ENCODE assay signal across 17 cellular contexts in the genomic region with DNA sequence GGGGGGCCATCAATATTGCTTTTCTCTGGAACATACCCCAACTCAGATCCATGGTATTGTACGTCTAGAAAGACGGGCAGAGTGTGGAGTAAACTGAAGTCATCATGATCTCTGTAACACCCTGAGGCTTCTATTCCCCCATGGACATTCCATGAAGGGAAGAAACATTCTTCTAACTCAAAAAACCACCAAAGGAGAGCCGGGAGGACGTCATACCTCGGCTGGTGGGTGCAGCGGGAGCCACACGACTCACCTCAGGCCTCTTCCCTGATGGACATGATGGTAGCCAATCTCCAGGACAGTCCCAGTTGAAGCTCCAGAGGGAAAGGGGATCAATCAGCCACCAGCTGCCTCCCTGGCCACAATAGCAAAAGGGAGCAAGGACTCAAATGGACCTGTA.
"Had no signal": no experiment of that assay in that cellular context is flagged by ENCODE, and none has a peak within 500 bp of the region (broad histone marks: within the 10 kb centered on the region; RNA-seq: fewer than 3 reads in every experiment).

No MANE protein-coding gene starts in this region.

- H3K9me3 ChIP-seq: esophagus squamous epithelium, gastroesophageal sphincter, lower lobe of right lung, pancreas had no signal

- H3K4me1 Mint-ChIP-seq: central memory CD8-positive, alpha-beta T cell; memory B cell; naive thymus-derived CD4-positive, alpha-beta T cell had no signal

- H3K27ac Mint-ChIP-seq: dendritic cell treated with granulocyte-macrophage colony-stimulating factor and Interleukin-4, amounts not matched to agents 40 ng/mL and 50 ng/mL, for 4 days; effector memory CD8-positive, alpha-beta T cell; memory B cell; naive thymus-derived CD4-positive, alpha-beta T cell; progenitor cell of endocrine pancreas; type B pancreatic cell had no signal

- H3K27me3 ChIP-seq: esophagus squamous epithelium, gastroesophageal sphincter, pancreas had no signal

- H3K4me3 ChIP-seq: esophagus squamous epithelium, gastroesophageal sphincter, left ventricle myocardium inferior, lower lobe of right lung, pancreas had no signal

- H3K36me3 Mint-ChIP-seq: memory B cell; naive thymus-derived CD4-positive, alpha-beta T cell had no signal

- DNase-seq: effector memory CD8-positive, alpha-beta T cell; esophagus squamous epithelium; foreskin fibroblast; glutamatergic neuron; left cardiac atrium; left ventricle myocardium inferior; lower lobe of right lung; naive thymus-derived CD4-positive, alpha-beta T cell; pancreas; stimulated activated CD4-positive, alpha-beta T cell treated with anti-CD3 and anti-CD28 coated beads, Interleukin-2, amount 100 ng/mL, for 24 hours; stimulated activated naive CD4-positive, alpha-beta T cell treated with Interleukin-2 at 50 U/mL for 16 hours had no signal

- H3K27me3 Mint-ChIP-seq: progenitor cell of endocrine pancreas, type B pancreatic cell had no signal

- H3K9me3 Mint-ChIP-seq: central memory CD8-positive, alpha-beta T cell; dendritic cell treated with granulocyte-macrophage colony-stimulating factor and Interleukin-4, amounts not matched to agents 40 ng/mL and 50 ng/mL, for 4 days; effector memory CD8-positive, alpha-beta T cell; memory B cell had no signal

- H3K4me3 Mint-ChIP-seq: central memory CD8-positive, alpha-beta T cell; dendritic cell treated with granulocyte-macrophage colony-stimulating factor and Interleukin-4, amounts not matched to agents 40 ng/mL and 50 ng/mL, for 4 days; effector memory CD8-positive, alpha-beta T cell; memory B cell; naive thymus-derived CD4-positive, alpha-beta T cell; type B pancreatic cell had no signal

- H3K27ac ChIP-seq: esophagus squamous epithelium, left ventricle myocardium inferior, lower lobe of right lung, pancreas had no signal

- H3K4me1 ChIP-seq: esophagus squamous epithelium, lower lobe of right lung, pancreas had no signal

- H3K36me3 ChIP-seq: esophagus squamous epithelium, gastroesophageal sphincter, left ventricle myocardium inferior, lower lobe of right lung, pancreas had no signal
